Comparison of ENCODE assay signal across 1 cellular context in genomic region chr15:89128320-89129122, GRCh38.
TF ChIP-seq lines count a peak whose summit lies in the region.

No MANE protein-coding gene starts in this region.

TF ChIP-seq in SK-N-SH treated with all-trans-retinoic acid at 6 μM for 48 hours, 23 proteins besides CTCF, POLR2A, EP300 and RAD21 (continued from another document):
- TF ChIP-seq, protein P1, sequence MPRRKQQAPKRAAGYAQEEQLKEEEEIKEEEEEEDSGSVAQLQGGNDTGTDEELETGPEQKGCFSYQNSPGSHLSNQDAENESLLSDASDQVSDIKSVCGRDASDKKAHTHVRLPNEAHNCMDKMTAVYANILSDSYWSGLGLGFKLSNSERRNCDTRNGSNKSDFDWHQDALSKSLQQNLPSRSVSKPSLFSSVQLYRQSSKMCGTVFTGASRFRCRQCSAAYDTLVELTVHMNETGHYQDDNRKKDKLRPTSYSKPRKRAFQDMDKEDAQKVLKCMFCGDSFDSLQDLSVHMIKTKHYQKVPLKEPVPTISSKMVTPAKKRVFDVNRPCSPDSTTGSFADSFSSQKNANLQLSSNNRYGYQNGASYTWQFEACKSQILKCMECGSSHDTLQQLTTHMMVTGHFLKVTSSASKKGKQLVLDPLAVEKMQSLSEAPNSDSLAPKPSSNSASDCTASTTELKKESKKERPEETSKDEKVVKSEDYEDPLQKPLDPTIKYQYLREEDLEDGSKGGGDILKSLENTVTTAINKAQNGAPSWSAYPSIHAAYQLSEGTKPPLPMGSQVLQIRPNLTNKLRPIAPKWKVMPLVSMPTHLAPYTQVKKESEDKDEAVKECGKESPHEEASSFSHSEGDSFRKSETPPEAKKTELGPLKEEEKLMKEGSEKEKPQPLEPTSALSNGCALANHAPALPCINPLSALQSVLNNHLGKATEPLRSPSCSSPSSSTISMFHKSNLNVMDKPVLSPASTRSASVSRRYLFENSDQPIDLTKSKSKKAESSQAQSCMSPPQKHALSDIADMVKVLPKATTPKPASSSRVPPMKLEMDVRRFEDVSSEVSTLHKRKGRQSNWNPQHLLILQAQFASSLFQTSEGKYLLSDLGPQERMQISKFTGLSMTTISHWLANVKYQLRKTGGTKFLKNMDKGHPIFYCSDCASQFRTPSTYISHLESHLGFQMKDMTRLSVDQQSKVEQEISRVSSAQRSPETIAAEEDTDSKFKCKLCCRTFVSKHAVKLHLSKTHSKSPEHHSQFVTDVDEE (CRISPR knock-in tag; IDR thresholded peaks at IDR 0.05) = no peak
- no peak for TF ChIP-seq TCF4 (CRISPR knock-in tag; IDR thresholded peaks at IDR 0.05; ENCODE audit: borderline replicate concordance)
- TF ChIP-seq SNAI2 (CRISPR knock-in tag; IDR thresholded peaks at IDR 0.05) = no peak
- no peak for TF ChIP-seq ESRRG (CRISPR knock-in tag; IDR thresholded peaks at IDR 0.05)
- TF ChIP-seq CSDC2 (CRISPR knock-in tag; IDR thresholded peaks at IDR 0.05) = no peak
